ENCODE assay signal across 8 cellular contexts in the genomic region with DNA sequence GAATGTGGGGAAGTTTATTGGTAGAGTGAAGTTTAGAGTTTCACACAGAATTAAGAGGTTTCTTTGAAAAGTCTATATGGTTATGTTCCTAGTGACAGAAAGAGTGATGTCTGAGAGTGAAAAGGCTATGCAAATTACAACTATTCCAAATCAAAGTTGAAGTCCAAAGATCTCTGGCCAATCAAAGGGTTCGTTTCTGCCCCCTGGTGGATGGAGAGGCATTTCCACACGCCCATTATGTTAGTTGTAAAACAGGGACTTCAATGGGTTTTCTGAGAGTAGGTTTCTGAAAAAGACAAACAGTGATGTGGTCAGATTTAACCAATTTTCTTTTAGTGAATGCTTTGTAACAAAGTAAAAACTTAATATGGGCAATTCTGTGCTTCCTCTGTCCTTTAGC.
A peak's percentile ranks its signal among the peaks of the same experiment; 100 is the strongest.
DNase-seq lines count a peak whose midpoint lies in the region; ATAC-seq and TF ChIP-seq lines count a peak whose summit lies in the region.

No MANE protein-coding gene starts in this region.

- CTCF ChIA-PET in MCF 10A (lab: Yijun Ruan, JAX): interaction anchor here (0.9 to 1.6 kb wide), 5 partner anchors 19 to 1251 kb away, joined by 3 to 8 read pairs (median 4); no protein-coding TSS in a partner anchor

- intact Hi-C loops in MCF 10A (cut with micrococcal nuclease): loop anchor here (2.0 to 5.0 kb wide), 2 partner anchors 380 to 1436 kb away; no protein-coding TSS in a partner anchor

- ATAC-seq in GM18861 (IDR thresholded peaks at IDR 0.05; ENCODE audit: unreplicated experiment) (peak; percentile 51), HG03565 (IDR thresholded peaks at IDR 0.05; ENCODE audit: unreplicated experiment) (no peak)

- DNase-seq in D341Med (ENCODE audit: low spot score) (peak; percentile 33), KG1 (lab: John Stamatoyannopoulos, UW) (peak; percentile 14), MCF 10A (ENCODE audit: unreplicated experiment) (peak; percentile 62), pons (ENCODE audit: low spot score) (peak; percentile 80), SHP77 treated with DMSO at 0.1 percent for 48 hours (lab: John Stamatoyannopoulos, UW) (no peak), AG08396 (ENCODE audit: low spot score) (no peak)

- peak; percentile 47 for TF ChIP-seq CTCF in MCF 10A (IDR thresholded peaks at IDR 0.05; ENCODE audit: unreplicated experiment)

- no peak overlapping the region for H3K27ac Mint-ChIP-seq in MCF 10A (ENCODE audit: low read depth, unreplicated experiment)

- H3K9me3 Mint-ChIP-seq in MCF 10A (ENCODE audit: unreplicated experiment): no peaks in the 10 kb centered on the region

- POLR2A ChIA-PET in MCF 10A (lab: Yijun Ruan, JAX): no interaction called here

- no peaks in the 10 kb centered on the region for H3K36me3 Mint-ChIP-seq in MCF 10A (ENCODE audit: insufficient read depth, unreplicated experiment)

- H3K4me3 Mint-ChIP-seq in MCF 10A (ENCODE audit: unreplicated experiment): no peak overlapping the region

- no TSS peak for BruUV-seq in MCF 10A (replicated peaks; lab: Mats Ljungman, UMichigan)

- no peaks in the 10 kb centered on the region for H3K4me1 Mint-ChIP-seq in MCF 10A (ENCODE audit: insufficient read depth, unreplicated experiment)

- H3K27me3 Mint-ChIP-seq in MCF 10A (ENCODE audit: insufficient read depth, unreplicated experiment): peaks cover 87% of the 10 kb centered on the region

Comparison
In these comparisons a context has a peak if more than half of its experiments do, and no peak if none do; other contexts are left out.
1. DNase-seq: peak in D341Med (single experiment), KG1 (single experiment), MCF 10A (single experiment) and pons (single experiment); none in SHP77 treated with DMSO at 0.1 percent for 48 hours (single experiment) and AG08396 (single experiment).